Comparison of ENCODE assay signal across 8 cellular contexts in genomic region chr16:56931769-56932587, GRCh38. TPM values are rescaled to one million over a fixed set of nuclear protein-coding genes. Genes with fewer than 3 reads are reported as not detected.
DNase-seq lines count a peak whose midpoint lies in the region; ATAC-seq and TF ChIP-seq lines count a peak whose summit lies in the region.

A gene with protein sequence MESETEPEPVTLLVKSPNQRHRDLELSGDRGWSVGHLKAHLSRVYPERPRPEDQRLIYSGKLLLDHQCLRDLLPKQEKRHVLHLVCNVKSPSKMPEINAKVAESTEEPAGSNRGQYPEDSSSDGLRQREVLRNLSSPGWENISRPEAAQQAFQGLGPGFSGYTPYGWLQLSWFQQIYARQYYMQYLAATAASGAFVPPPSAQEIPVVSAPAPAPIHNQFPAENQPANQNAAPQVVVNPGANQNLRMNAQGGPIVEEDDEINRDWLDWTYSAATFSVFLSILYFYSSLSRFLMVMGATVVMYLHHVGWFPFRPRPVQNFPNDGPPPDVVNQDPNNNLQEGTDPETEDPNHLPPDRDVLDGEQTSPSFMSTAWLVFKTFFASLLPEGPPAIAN (plus strand): TSS chr16:56932142. CDS start chr16:56932245, 103 bp downstream.

- intact Hi-C loops in left ventricle myocardium superior (cut with micrococcal nuclease) = loop anchor here (10.0 kb wide), 1 partner anchor 67 kb away; the partner anchor contains the start of gene SLC12A3
- intact Hi-C loops in uterus (cut with DNase I; ENCODE audit: low total_unique reads) = no loop called here

- DNase-seq in NCI-H187 (lab: John Stamatoyannopoulos, UW) (peak; percentile 73 to 86), T-helper 2 cell (peak; percentile 96 to 100 (median 98)), left ventricle myocardium superior (peak; percentile 99), pulmonary artery endothelial cell (ENCODE audit: low read depth, low spot score) (peak; percentile 88), uterus (peak; percentile 97 to 99)

- peak in 1 of 4 experiments; percentile 21 for TF ChIP-seq CTCF in uterus (IDR thresholded peaks at IDR 0.05)

- peak within 1 kb of the TSS; percentile 95 to 97 for H3K4me3 ChIP-seq in uterus

- H3K27ac ChIP-seq in angular gyrus (ENCODE audit: low read depth, low read length) (peak within 1 kb of the TSS; percentile 98), uterus (peak within 1 kb of the TSS; percentile 97 to 98)

- H3K9me3 ChIP-seq in uterus = no peaks in the 10 kb centered on the region

- no peaks in the 10 kb centered on the region for H3K36me3 ChIP-seq in uterus

- H3K27me3 ChIP-seq in uterus = no peaks in the 10 kb centered on the region

- peak; percentile 95 to 98 for TF ChIP-seq POLR2A in uterus (IDR thresholded peaks at IDR 0.05)

- ATAC-seq in GM18498 (IDR thresholded peaks at IDR 0.05; ENCODE audit: unreplicated experiment) (peak; percentile 90), HG02938 (IDR thresholded peaks at IDR 0.05; ENCODE audit: unreplicated experiment) (peak; percentile 81), left ventricle myocardium superior (peak; percentile 95)

- no peaks in the 10 kb centered on the region for H3K4me1 ChIP-seq in uterus

RNA-seq across cellular contexts. Expression of the gene that starts here (rescaled TPM):
- total RNA-seq in left ventricle myocardium superior (129 TPM), pulmonary artery endothelial cell (43.6 and 129 TPM in 2 replicates), uterus (100 to 1,000 TPM in 3 of 4 donors, 10 to 100 TPM in 1; 51.5 to 136 (median 112) TPM)

Comparison
In these comparisons a context has a peak if more than half of its experiments do, and no peak if none do; other contexts are left out.
1. Peak in every context shown above with its lines: DNase-seq, ATAC-seq, H3K4me3 ChIP-seq and H3K27ac ChIP-seq.